In genomic region chrX:152900937-152901445, GRCh38 we compare ENCODE assay signal across 17 cellular contexts.
"Had no signal": no experiment of that assay in that cellular context is flagged by ENCODE, and none has a peak within 500 bp of the region (broad histone marks: within the 10 kb centered on the region; RNA-seq: fewer than 3 reads in every experiment).

No MANE protein-coding gene starts in this region.

- ATAC-seq: gastrocnemius medialis; heart left ventricle; left lobe of liver; psoas muscle; stimulated activated naive B cell treated with anti-CD40 and anti-IgM and Interleukin-4, amounts not matched to agents 10 μg/mL and 1 μg/mL and 100 μg/mL, for 72 hours had no signal

- H3K4me3 Mint-ChIP-seq: stimulated activated naive B cell treated with anti-CD40 and anti-IgM and Interleukin-4, amounts not matched to agents 10 μg/mL and 1 μg/mL and 100 μg/mL, for 72 hours had no signal

- H3K4me1 ChIP-seq: gastrocnemius medialis, psoas muscle, sigmoid colon had no signal

- H3K9me3 ChIP-seq: gastrocnemius medialis, heart left ventricle, psoas muscle, sigmoid colon, tibial artery, vagina had no signal

- H3K4me1 Mint-ChIP-seq: stimulated activated naive B cell treated with anti-CD40 and anti-IgM and Interleukin-4, amounts not matched to agents 10 μg/mL and 1 μg/mL and 100 μg/mL, for 72 hours had no signal

- H3K27ac Mint-ChIP-seq: activated naive CD4-positive, alpha-beta T cell treated with anti-CD3 and anti-CD28 coated beads, Interleukin-2, amount 50 U/mL, for 72 hours; stimulated activated naive B cell treated with anti-CD40 and anti-IgM and Interleukin-4, amounts not matched to agents 10 μg/mL and 1 μg/mL and 100 μg/mL, for 72 hours had no signal

- H3K4me3 ChIP-seq: gastrocnemius medialis, heart left ventricle, psoas muscle, sigmoid colon, tibial artery had no signal

- H3K27ac ChIP-seq: gastrocnemius medialis, heart left ventricle, psoas muscle, sigmoid colon had no signal

- H3K27me3 ChIP-seq: tibial artery, vagina had no signal

- DNase-seq: activated CD4-positive, alpha-beta T cell treated with anti-CD3 and anti-CD28 coated beads for 48 hours; activated effector memory CD4-positive, alpha-beta T cell treated with anti-CD3 and anti-CD28 coated beads, Interleukin-2, amount 50 U/mL, for 16 hours; amniotic stem cell; central memory CD4-positive, alpha-beta T cell; cortex of kidney; effector CD8-positive, alpha-beta T cell; gastrocnemius medialis; heart left ventricle; midbrain; psoas muscle; sigmoid colon; stimulated activated CD4-positive, alpha-beta T cell treated with anti-CD3 and anti-CD28 coated beads, Interleukin-2, amount 100 ng/mL, for 48 hours; stimulated activated naive B cell treated with anti-CD40 and anti-IgM and Interleukin-4, amounts not matched to agents 10 μg/mL and 1 μg/mL and 100 μg/mL, for 72 hours; tibial artery had no signal

- H3K9me3 Mint-ChIP-seq: activated naive CD4-positive, alpha-beta T cell treated with anti-CD3 and anti-CD28 coated beads, Interleukin-2, amount 50 U/mL, for 72 hours; stimulated activated naive B cell treated with anti-CD40 and anti-IgM and Interleukin-4, amounts not matched to agents 10 μg/mL and 1 μg/mL and 100 μg/mL, for 72 hours had no signal

- H3K36me3 Mint-ChIP-seq: activated naive CD4-positive, alpha-beta T cell treated with anti-CD3 and anti-CD28 coated beads, Interleukin-2, amount 50 U/mL, for 72 hours; stimulated activated naive B cell treated with anti-CD40 and anti-IgM and Interleukin-4, amounts not matched to agents 10 μg/mL and 1 μg/mL and 100 μg/mL, for 72 hours had no signal

- H3K36me3 ChIP-seq: gastrocnemius medialis, heart left ventricle, sigmoid colon, tibial artery, vagina had no signal
